In the genomic region with DNA sequence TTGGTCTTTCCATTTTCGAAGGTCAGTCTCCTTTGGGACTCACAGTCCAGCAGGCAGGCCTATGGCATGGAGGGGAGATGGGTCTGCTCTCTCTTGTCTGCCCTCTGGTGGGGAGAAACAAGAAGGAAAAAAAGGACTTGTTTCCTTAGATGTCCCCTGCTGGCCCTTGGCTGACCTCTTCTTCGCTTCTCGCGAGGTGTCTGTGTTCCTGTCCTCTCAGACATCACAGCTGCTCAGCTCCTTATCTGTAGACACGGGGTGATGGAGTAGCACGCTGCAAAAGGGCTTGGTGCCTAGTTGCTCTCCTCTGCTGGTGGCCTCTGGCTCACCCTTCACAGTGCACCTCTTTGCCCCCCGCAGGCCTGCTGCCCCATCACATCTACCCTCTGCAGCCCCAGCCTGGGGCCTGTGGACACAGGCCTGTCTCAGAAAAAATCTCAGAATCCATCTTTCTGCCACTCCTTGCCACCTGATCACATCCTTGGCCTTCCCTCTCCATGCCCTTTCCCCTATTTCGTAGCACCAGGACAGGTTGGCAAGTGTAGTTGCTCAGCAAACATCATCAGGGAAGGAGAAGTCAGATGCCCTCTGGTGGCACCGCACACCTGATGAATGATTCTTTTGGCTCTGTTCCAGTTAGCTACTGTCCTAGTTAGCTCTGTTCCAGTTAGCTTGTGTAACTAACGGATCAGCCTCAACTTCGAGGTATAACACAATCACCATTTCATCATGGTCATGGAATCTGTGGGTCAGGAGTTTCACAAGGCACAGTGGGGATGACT, we compare ENCODE assay signal across 2 cellular contexts.
TF ChIP-seq lines count a peak whose summit lies in the region.

No MANE protein-coding gene starts in this region.

TF ChIP-seq in A549, 52 proteins besides CTCF, POLR2A, EP300 and RAD21 (continued from another document):
- peak; percentile 84 for TF ChIP-seq CHD2 (IDR thresholded peaks at IDR 0.05; ENCODE audit: low read length, partially characterized antibody)
- no peak for TF ChIP-seq MAZ (IDR thresholded peaks at IDR 0.05; ENCODE audit: borderline replicate concordance, low read depth, low read length)
- TF ChIP-seq, protein P1, sequence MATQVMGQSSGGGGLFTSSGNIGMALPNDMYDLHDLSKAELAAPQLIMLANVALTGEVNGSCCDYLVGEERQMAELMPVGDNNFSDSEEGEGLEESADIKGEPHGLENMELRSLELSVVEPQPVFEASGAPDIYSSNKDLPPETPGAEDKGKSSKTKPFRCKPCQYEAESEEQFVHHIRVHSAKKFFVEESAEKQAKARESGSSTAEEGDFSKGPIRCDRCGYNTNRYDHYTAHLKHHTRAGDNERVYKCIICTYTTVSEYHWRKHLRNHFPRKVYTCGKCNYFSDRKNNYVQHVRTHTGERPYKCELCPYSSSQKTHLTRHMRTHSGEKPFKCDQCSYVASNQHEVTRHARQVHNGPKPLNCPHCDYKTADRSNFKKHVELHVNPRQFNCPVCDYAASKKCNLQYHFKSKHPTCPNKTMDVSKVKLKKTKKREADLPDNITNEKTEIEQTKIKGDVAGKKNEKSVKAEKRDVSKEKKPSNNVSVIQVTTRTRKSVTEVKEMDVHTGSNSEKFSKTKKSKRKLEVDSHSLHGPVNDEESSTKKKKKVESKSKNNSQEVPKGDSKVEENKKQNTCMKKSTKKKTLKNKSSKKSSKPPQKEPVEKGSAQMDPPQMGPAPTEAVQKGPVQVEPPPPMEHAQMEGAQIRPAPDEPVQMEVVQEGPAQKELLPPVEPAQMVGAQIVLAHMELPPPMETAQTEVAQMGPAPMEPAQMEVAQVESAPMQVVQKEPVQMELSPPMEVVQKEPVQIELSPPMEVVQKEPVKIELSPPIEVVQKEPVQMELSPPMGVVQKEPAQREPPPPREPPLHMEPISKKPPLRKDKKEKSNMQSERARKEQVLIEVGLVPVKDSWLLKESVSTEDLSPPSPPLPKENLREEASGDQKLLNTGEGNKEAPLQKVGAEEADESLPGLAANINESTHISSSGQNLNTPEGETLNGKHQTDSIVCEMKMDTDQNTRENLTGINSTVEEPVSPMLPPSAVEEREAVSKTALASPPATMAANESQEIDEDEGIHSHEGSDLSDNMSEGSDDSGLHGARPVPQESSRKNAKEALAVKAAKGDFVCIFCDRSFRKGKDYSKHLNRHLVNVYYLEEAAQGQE (IDR thresholded peaks at IDR 0.05), result peak; percentile 70
- TF ChIP-seq, protein P2, sequence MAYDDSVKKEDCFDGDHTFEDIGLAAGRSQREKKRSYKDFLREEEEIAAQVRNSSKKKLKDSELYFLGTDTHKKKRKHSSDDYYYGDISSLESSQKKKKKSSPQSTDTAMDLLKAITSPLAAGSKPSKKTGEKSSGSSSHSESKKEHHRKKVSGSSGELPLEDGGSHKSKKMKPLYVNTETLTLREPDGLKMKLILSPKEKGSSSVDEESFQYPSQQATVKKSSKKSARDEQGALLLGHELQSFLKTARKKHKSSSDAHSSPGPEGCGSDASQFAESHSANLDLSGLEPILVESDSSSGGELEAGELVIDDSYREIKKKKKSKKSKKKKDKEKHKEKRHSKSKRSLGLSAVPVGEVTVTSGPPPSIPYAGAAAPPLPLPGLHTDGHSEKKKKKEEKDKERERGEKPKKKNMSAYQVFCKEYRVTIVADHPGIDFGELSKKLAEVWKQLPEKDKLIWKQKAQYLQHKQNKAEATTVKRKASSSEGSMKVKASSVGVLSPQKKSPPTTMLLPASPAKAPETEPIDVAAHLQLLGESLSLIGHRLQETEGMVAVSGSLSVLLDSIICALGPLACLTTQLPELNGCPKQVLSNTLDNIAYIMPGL (CRISPR knock-in tag; IDR thresholded peaks at IDR 0.05; ENCODE audit: borderline replicate concordance), result no peak

TF ChIP-seq in liver, 16 proteins besides CTCF, POLR2A, EP300 and RAD21 (continued from another document):
- TF ChIP-seq, protein P1 (IDR thresholded peaks at IDR 0.05), result peak; percentile 9
- TF ChIP-seq GABPA (IDR thresholded peaks at IDR 0.05 in 1 of 2, conservative IDR thresholded peaks at IDR 0.05 in 1 of 2), result peak in 1 of 2 donors; percentile 51
- peak; percentile 25 for TF ChIP-seq NR2F2 (IDR thresholded peaks at IDR 0.05)
- TF ChIP-seq RXRA (IDR thresholded peaks at IDR 0.05), result peak; percentile 92 to 93
- TF ChIP-seq, protein P3, sequence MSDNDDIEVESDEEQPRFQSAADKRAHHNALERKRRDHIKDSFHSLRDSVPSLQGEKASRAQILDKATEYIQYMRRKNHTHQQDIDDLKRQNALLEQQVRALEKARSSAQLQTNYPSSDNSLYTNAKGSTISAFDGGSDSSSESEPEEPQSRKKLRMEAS (IDR thresholded peaks at IDR 0.05), result peak; percentile 58
- peak; percentile 92 to 93 for TF ChIP-seq JUND (IDR thresholded peaks at IDR 0.05)
- peak in 1 of 2 donors; percentile 76 for TF ChIP-seq EGR1 (IDR thresholded peaks at IDR 0.05; ENCODE audit: low read depth in 2 of 2)
- peak; percentile 33 for TF ChIP-seq HNF4G (IDR thresholded peaks at IDR 0.05)
- peak; percentile 79 for TF ChIP-seq SP1 (IDR thresholded peaks at IDR 0.05)
- peak; percentile 2 for TF ChIP-seq YY1 (IDR thresholded peaks at IDR 0.05)
- no peak for TF ChIP-seq TAF1 (conservative IDR thresholded peaks at IDR 0.05)
TF ChIP-seq in liver: peak in this region for 15.
